Comparison of ENCODE assay signal across 8 cellular contexts in the genomic region with DNA sequence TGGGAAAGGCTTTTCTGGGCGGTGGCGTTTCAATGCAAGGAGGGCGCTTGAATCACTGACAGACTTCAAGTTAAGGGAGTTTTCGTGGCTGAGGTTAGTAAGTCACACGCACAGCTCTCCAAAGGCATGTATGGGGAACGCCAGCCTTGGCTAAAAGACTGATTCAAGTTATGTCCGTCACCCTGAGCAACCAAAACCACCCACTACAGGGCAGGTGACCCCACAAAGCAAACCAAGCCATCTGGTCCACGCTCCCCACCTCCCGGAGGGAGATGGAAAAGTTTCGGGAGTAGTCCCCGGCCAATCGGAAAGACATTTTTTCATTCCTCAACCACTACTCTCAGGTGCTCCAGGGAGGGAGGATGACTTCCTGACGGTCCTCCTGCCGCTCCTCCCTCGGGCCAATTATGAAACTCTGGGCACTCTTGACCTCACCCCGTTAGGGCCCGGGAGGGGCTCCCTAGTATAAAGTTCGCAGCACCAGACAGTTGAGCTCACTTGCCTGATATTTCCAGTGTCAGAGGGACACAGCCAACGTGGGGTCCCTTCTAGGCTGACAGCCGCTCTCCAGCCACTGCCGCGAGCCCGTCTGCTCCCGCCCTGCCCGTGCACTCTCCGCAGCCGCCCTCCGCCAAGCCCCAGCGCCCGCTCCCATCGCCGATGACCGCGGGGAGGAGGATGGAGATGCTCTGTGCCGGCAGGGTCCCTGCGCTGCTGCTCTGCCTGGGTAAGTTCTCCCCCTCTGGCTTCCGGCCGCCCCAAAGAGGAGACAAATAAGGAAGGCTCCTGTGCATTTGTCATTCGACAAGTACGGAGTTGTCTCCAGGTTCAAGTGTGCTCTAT. TPM values are rescaled to one million over a fixed set of nuclear protein-coding genes. Genes with fewer than 3 reads are reported as not detected.
A peak's percentile ranks its signal among the peaks of the same experiment; 100 is the strongest.
DNase-seq lines count a peak whose midpoint lies in the region; FAIRE-seq and TF ChIP-seq lines count a peak whose summit lies in the region.

A gene with protein sequence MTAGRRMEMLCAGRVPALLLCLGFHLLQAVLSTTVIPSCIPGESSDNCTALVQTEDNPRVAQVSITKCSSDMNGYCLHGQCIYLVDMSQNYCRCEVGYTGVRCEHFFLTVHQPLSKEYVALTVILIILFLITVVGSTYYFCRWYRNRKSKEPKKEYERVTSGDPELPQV (plus strand): TSS at position 497 of the 843 bp plus-strand sequence. CDS start 164 bp downstream, at position 661.

- H3K27me3 Mint-ChIP-seq in dendritic cell treated with granulocyte-macrophage colony-stimulating factor and Interleukin-4, amounts not matched to agents 40 ng/mL and 50 ng/mL, for 4 days, result no peaks in the 10 kb centered on the region

- H3K4me1 ChIP-seq in stomach smooth muscle (ENCODE audit: control insufficient read depth, insufficient read depth, low read length), result peaks cover 8% of the 10 kb centered on the region

- intact Hi-C loops in dendritic cell treated with granulocyte-macrophage colony-stimulating factor and Interleukin-4, amounts not matched to agents 40 ng/mL and 50 ng/mL, for 4 days (cut with micrococcal nuclease), result no loop called here
- intact Hi-C loops in lower leg skin (cut with DNase I; ENCODE audit: low total_unique reads), result no loop called here

- WGBS in lower leg skin, 2 donors, result 6 to 7% methylated on average over 39 to 40 of the region's 40 CpGs

- TF ChIP-seq CTCF in lower leg skin (IDR thresholded peaks at IDR 0.05), result no peak

- H3K9me3 ChIP-seq in stomach smooth muscle (ENCODE audit: control insufficient read depth in 2 of 2, low read length in 2 of 2), result no peaks in the 10 kb centered on the region

- DNase-seq in ELR (ENCODE audit: low read depth) (peak; percentile 68), H54 (ENCODE audit: insufficient read length, low spot score) (peak; percentile 3), NCI-H524 treated with DMSO at 0.1 percent for 48 hours (lab: John Stamatoyannopoulos, UW) (peak; percentile 8), lower leg skin (ENCODE audit: low spot score in 2 of 2) (peak in 1 of 2 donors; percentile 82), superior temporal gyrus (ENCODE audit: extremely low spot score) (no peak), NCI-H1436 treated with DMSO at 0.1 percent for 48 hours (lab: John Stamatoyannopoulos, UW) (no peak)

- no peak for FAIRE-seq in H54 (lab: Jason Lieb, UNC)

- H3K36me3 Mint-ChIP-seq in dendritic cell treated with granulocyte-macrophage colony-stimulating factor and Interleukin-4, amounts not matched to agents 40 ng/mL and 50 ng/mL, for 4 days (ENCODE audit: low read depth), result no peaks in the 10 kb centered on the region

- H3K9me3 Mint-ChIP-seq in dendritic cell treated with granulocyte-macrophage colony-stimulating factor and Interleukin-4, amounts not matched to agents 40 ng/mL and 50 ng/mL, for 4 days, result no peaks in the 10 kb centered on the region

- peak within 1 kb of the TSS; percentile 83 for H3K4me3 Mint-ChIP-seq in dendritic cell treated with granulocyte-macrophage colony-stimulating factor and Interleukin-4, amounts not matched to agents 40 ng/mL and 50 ng/mL, for 4 days

- H3K27me3 ChIP-seq in stomach smooth muscle (ENCODE audit: control insufficient read depth in 1 of 2, insufficient read depth in 2 of 2, low read length in 2 of 2), result peaks cover 12 to 19% of the 10 kb centered on the region in 2 donors

- no peak within 1 kb of the TSS for H3K9ac ChIP-seq in stomach smooth muscle (ENCODE audit: low read length in 2 of 2)

- H3K27ac Mint-ChIP-seq in dendritic cell treated with granulocyte-macrophage colony-stimulating factor and Interleukin-4, amounts not matched to agents 40 ng/mL and 50 ng/mL, for 4 days, result peak within 1 kb of the TSS; percentile 79

- H3K4me1 Mint-ChIP-seq in dendritic cell treated with granulocyte-macrophage colony-stimulating factor and Interleukin-4, amounts not matched to agents 40 ng/mL and 50 ng/mL, for 4 days (ENCODE audit: low read depth), result peaks cover 48% of the 10 kb centered on the region

- no peaks in the 10 kb centered on the region for H3K36me3 ChIP-seq in stomach smooth muscle (ENCODE audit: control insufficient read depth in 2 of 2, insufficient read depth in 2 of 2, low read length in 2 of 2)

- H3K27ac ChIP-seq in stomach smooth muscle (ENCODE audit: low read length), result no peak within 1 kb of the TSS

- TF ChIP-seq POLR2A in H54 (IDR thresholded peaks at IDR 0.05; ENCODE audit: low read depth, low read length), result no peak
- no peak for TF ChIP-seq POLR2A in lower leg skin (IDR thresholded peaks at IDR 0.05)

- H3K4me3 ChIP-seq in lower leg skin (ENCODE audit: low read depth, poor library complexity, severe bottlenecking), result peak within 1 kb of the TSS; percentile 14
- H3K4me3 ChIP-seq in stomach smooth muscle (ENCODE audit: low read length in 2 of 2), result peak within 1 kb of the TSS; percentile 54 to 69

RNA-seq across cellular contexts. Expression of the gene that starts here (rescaled TPM):
- total RNA-seq in lower leg skin, result 10 to 100 TPM; 21.4 to 52.1 (median 44.3) TPM

Comparison
In these comparisons a context has a peak if more than half of its experiments do, and no peak if none do; other contexts are left out.
1. DNase-seq: peak in ELR (single experiment), H54 (single experiment) and NCI-H524 treated with DMSO at 0.1 percent for 48 hours (single experiment); none in superior temporal gyrus (single experiment) and NCI-H1436 treated with DMSO at 0.1 percent for 48 hours (single experiment).